1 cellular context compared by ENCODE assay signal in the genomic region with DNA sequence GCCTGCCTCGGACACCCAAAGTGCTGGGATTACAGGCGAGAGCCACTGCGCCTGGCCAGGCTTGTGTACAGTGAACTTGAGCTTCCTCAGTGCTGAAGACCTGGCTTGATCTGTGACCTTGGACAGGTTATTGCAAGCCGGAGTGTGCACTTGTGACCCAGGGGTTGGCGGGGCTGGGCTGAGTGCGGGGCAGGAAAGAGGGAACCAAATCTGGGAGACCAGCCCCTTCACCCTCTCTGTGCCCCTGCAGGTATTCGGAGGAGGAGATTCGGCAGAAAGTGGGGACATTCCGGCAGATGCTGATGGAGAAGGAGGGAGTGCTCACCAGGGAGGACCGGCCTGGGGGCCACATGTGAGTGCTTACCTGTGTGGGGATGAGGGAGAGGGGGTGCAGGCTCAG.
TF ChIP-seq lines count a peak whose summit lies in the region.

No MANE protein-coding gene starts in this region.

TF ChIP-seq in HepG2, 621 proteins besides CTCF, POLR2A, EP300 and RAD21 (continued from another document and continues in another):
- no peak for TF ChIP-seq CREB3 (CRISPR knock-in tag; IDR thresholded peaks at IDR 0.05)
- no peak for TF ChIP-seq ATM (IDR thresholded peaks at IDR 0.05; ENCODE audit: borderline replicate concordance)
- TF ChIP-seq ZNF138 (CRISPR knock-in tag; IDR thresholded peaks at IDR 0.05; ENCODE audit: low read depth) = no peak
- no peak for TF ChIP-seq ZNF800 (CRISPR knock-in tag; IDR thresholded peaks at IDR 0.05)
- no peak for TF ChIP-seq ZNF775 (CRISPR knock-in tag; IDR thresholded peaks at IDR 0.05; ENCODE audit: borderline replicate concordance)
- TF ChIP-seq THAP9 (CRISPR knock-in tag; IDR thresholded peaks at IDR 0.05; ENCODE audit: borderline replicate concordance) = no peak
- TF ChIP-seq, protein P1, sequence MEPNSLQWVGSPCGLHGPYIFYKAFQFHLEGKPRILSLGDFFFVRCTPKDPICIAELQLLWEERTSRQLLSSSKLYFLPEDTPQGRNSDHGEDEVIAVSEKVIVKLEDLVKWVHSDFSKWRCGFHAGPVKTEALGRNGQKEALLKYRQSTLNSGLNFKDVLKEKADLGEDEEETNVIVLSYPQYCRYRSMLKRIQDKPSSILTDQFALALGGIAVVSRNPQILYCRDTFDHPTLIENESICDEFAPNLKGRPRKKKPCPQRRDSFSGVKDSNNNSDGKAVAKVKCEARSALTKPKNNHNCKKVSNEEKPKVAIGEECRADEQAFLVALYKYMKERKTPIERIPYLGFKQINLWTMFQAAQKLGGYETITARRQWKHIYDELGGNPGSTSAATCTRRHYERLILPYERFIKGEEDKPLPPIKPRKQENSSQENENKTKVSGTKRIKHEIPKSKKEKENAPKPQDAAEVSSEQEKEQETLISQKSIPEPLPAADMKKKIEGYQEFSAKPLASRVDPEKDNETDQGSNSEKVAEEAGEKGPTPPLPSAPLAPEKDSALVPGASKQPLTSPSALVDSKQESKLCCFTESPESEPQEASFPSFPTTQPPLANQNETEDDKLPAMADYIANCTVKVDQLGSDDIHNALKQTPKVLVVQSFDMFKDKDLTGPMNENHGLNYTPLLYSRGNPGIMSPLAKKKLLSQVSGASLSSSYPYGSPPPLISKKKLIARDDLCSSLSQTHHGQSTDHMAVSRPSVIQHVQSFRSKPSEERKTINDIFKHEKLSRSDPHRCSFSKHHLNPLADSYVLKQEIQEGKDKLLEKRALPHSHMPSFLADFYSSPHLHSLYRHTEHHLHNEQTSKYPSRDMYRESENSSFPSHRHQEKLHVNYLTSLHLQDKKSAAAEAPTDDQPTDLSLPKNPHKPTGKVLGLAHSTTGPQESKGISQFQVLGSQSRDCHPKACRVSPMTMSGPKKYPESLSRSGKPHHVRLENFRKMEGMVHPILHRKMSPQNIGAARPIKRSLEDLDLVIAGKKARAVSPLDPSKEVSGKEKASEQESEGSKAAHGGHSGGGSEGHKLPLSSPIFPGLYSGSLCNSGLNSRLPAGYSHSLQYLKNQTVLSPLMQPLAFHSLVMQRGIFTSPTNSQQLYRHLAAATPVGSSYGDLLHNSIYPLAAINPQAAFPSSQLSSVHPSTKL (CRISPR knock-in tag; IDR thresholded peaks at IDR 0.05) = peak; percentile 83
- no peak for TF ChIP-seq GRHL1 (CRISPR knock-in tag; conservative IDR thresholded peaks at IDR 0.05)
- TF ChIP-seq ZNF615 (CRISPR knock-in tag; IDR thresholded peaks at IDR 0.05; ENCODE audit: borderline replicate concordance) = no peak
- TF ChIP-seq MAFG (CRISPR knock-in tag; IDR thresholded peaks at IDR 0.05) = no peak
- no peak; the same call in 1 of the 2 replicates for TF ChIP-seq ZNF235 (CRISPR knock-in tag; IDR thresholded peaks at IDR 0.05; ENCODE audit: borderline replicate concordance)
- TF ChIP-seq CCDC6 (CRISPR knock-in tag; IDR thresholded peaks at IDR 0.05) = no peak; the same call in 1 of the 2 replicates
- TF ChIP-seq ATRX (CRISPR knock-in tag; IDR thresholded peaks at IDR 0.05; ENCODE audit: borderline replicate concordance) = no peak
- TF ChIP-seq HNF4G (IDR thresholded peaks at IDR 0.05; ENCODE audit: borderline replicate concordance, low read depth, low read length) = peak; percentile 37; the same call in 1 of the 2 replicates
- peak; percentile 73 for TF ChIP-seq HNF4G (CRISPR knock-in tag; IDR thresholded peaks at IDR 0.05; ENCODE audit: borderline replicate concordance, low read depth)
- peak; percentile 79 for TF ChIP-seq ZNF292 (CRISPR knock-in tag; IDR thresholded peaks at IDR 0.05; ENCODE audit: borderline replicate concordance, low read depth)
- no peak for TF ChIP-seq ZNF780A (CRISPR knock-in tag; IDR thresholded peaks at IDR 0.05)
- no peak for TF ChIP-seq MYNN (CRISPR knock-in tag; IDR thresholded peaks at IDR 0.05; ENCODE audit: low read depth)
- TF ChIP-seq, protein P2, sequence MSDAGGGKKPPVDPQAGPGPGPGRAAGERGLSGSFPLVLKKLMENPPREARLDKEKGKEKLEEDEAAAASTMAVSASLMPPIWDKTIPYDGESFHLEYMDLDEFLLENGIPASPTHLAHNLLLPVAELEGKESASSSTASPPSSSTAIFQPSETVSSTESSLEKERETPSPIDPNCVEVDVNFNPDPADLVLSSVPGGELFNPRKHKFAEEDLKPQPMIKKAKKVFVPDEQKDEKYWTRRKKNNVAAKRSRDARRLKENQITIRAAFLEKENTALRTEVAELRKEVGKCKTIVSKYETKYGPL (CRISPR knock-in tag; IDR thresholded peaks at IDR 0.05) = no peak
- TF ChIP-seq ZBTB7B (CRISPR knock-in tag; IDR thresholded peaks at IDR 0.05) = no peak
- TF ChIP-seq, protein P3, sequence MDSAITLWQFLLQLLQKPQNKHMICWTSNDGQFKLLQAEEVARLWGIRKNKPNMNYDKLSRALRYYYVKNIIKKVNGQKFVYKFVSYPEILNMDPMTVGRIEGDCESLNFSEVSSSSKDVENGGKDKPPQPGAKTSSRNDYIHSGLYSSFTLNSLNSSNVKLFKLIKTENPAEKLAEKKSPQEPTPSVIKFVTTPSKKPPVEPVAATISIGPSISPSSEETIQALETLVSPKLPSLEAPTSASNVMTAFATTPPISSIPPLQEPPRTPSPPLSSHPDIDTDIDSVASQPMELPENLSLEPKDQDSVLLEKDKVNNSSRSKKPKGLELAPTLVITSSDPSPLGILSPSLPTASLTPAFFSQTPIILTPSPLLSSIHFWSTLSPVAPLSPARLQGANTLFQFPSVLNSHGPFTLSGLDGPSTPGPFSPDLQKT (CRISPR knock-in tag; IDR thresholded peaks at IDR 0.05; ENCODE audit: borderline replicate concordance) = no peak
- no peak for TF ChIP-seq ZNF260 (CRISPR knock-in tag; IDR thresholded peaks at IDR 0.05; ENCODE audit: borderline replicate concordance, low read depth)
- TF ChIP-seq, protein P4, sequence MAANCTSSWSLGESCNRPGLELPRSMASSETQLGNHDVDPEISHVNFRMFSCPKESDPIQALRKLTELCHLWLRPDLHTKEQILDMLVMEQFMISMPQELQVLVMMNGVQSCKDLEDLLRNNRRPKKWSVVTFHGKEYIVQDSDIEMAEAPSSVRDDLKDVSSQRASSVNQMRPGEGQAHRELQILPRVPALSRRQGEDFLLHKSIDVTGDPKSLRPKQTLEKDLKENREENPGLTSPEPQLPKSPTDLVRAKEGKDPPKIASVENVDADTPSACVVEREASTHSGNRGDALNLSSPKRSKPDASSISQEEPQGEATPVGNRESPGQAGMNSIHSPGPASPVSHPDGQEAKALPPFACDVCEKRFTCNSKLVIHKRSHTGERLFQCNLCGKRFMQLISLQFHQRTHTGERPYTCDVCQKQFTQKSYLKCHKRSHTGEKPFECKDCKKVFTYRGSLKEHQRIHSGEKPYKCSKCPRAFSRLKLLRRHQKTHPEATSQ (CRISPR knock-in tag; IDR thresholded peaks at IDR 0.05; ENCODE audit: borderline replicate concordance) = no peak
- TF ChIP-seq ZNF709 (CRISPR knock-in tag; IDR thresholded peaks at IDR 0.05) = no peak
- peak; percentile 23; the same call in 1 of the 2 replicates for TF ChIP-seq NFKB2 (CRISPR knock-in tag; IDR thresholded peaks at IDR 0.05; ENCODE audit: borderline replicate concordance)
- TF ChIP-seq ZSCAN30 (CRISPR knock-in tag; IDR thresholded peaks at IDR 0.05) = no peak
- no peak for TF ChIP-seq IRF2 (CRISPR knock-in tag; IDR thresholded peaks at IDR 0.05)
- no peak for TF ChIP-seq ZNF343 (CRISPR knock-in tag; IDR thresholded peaks at IDR 0.05)
- TF ChIP-seq, protein P5, sequence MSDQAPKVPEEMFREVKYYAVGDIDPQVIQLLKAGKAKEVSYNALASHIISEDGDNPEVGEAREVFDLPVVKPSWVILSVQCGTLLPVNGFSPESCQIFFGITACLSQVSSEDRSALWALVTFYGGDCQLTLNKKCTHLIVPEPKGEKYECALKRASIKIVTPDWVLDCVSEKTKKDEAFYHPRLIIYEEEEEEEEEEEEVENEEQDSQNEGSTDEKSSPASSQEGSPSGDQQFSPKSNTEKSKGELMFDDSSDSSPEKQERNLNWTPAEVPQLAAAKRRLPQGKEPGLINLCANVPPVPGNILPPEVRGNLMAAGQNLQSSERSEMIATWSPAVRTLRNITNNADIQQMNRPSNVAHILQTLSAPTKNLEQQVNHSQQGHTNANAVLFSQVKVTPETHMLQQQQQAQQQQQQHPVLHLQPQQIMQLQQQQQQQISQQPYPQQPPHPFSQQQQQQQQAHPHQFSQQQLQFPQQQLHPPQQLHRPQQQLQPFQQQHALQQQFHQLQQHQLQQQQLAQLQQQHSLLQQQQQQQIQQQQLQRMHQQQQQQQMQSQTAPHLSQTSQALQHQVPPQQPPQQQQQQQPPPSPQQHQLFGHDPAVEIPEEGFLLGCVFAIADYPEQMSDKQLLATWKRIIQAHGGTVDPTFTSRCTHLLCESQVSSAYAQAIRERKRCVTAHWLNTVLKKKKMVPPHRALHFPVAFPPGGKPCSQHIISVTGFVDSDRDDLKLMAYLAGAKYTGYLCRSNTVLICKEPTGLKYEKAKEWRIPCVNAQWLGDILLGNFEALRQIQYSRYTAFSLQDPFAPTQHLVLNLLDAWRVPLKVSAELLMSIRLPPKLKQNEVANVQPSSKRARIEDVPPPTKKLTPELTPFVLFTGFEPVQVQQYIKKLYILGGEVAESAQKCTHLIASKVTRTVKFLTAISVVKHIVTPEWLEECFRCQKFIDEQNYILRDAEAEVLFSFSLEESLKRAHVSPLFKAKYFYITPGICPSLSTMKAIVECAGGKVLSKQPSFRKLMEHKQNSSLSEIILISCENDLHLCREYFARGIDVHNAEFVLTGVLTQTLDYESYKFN (CRISPR knock-in tag; conservative IDR thresholded peaks at IDR 0.05) = peak; percentile 82
- TF ChIP-seq TIGD3 (CRISPR knock-in tag; IDR thresholded peaks at IDR 0.05; ENCODE audit: borderline replicate concordance) = no peak
- peak; percentile 67; the same call in 1 of the 2 replicates for TF ChIP-seq HBP1 (CRISPR knock-in tag; IDR thresholded peaks at IDR 0.05; ENCODE audit: low read depth)
